In the genomic region with DNA sequence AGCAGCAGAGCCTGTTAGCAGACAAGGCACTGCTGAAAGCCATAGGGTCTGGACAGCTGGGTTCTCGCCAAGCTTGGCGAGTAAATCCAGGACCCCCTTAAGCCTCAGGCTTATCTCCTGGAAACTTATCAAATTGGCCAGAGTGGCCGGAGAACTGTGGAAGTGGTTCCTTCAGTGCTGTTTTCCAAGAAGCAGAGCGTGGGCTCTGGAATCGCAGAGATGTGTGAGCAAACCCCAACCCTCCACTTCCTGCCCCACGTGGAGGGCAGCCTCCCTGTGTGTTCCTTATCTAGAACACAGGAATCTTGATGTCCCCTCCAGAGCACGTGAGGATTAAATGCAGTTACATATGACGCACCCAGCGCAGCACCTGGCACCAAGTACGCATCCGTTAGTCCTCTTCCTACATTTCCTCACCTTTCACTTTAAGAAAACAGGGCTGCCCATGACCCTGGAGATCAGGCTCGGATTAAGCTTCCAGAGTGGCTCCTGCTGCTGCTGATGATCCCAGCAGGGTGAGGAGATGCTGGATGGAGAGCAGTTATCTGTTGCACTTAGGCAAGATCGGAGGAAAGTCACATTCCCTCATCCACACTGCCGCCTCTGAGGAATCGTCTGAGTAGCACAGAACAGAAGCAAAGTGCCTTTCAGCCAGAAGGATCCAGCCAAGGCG, we compare ENCODE assay signal across 1 cellular context.
TF ChIP-seq lines count a peak whose summit lies in the region.

No MANE protein-coding gene starts in this region.

TF ChIP-seq in H1, 55 proteins besides CTCF, POLR2A, EP300 and RAD21 (continued from another document):
- TF ChIP-seq, protein P1, sequence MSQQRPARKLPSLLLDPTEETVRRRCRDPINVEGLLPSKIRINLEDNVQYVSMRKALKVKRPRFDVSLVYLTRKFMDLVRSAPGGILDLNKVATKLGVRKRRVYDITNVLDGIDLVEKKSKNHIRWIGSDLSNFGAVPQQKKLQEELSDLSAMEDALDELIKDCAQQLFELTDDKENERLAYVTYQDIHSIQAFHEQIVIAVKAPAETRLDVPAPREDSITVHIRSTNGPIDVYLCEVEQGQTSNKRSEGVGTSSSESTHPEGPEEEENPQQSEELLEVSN (IDR thresholded peaks at IDR 0.05) = no peak
- TF ChIP-seq HDAC2 (IDR thresholded peaks at IDR 0.05; ENCODE audit: borderline replicate concordance in 1 of 2, low read depth in 2 of 2, low read length in 2 of 2) (no peak), GTF2F1 (IDR thresholded peaks at IDR 0.05; ENCODE audit: borderline replicate concordance, low read depth, low read length) (no peak), SIRT6 (IDR thresholded peaks at IDR 0.05; ENCODE audit: low read length) (no peak), POU5F1 (IDR thresholded peaks at IDR 0.05; ENCODE audit: low read depth, low read length) (no peak), EGR1 (IDR thresholded peaks at IDR 0.05; ENCODE audit: borderline replicate concordance, low read depth, low read length) (no peak), CBX5 (IDR thresholded peaks at IDR 0.05; ENCODE audit: low read depth, low read length) (no peak), TCF12 (IDR thresholded peaks at IDR 0.05; ENCODE audit: low read depth, low read length) (no peak), ATF3 (IDR thresholded peaks at IDR 0.05; ENCODE audit: insufficient read depth, low read depth, low read length) (no peak), HDAC6 (IDR thresholded peaks at IDR 0.05; ENCODE audit: low read depth, low read length) (no peak), CHD1 (IDR thresholded peaks at IDR 0.05; ENCODE audit: low read depth, low read length) (no peak), BRCA1 (IDR thresholded peaks at IDR 0.05; ENCODE audit: low read depth, low read length) (no peak), TBP (IDR thresholded peaks at IDR 0.05; ENCODE audit: low read depth, low read length) (no peak), SIX5 (IDR thresholded peaks at IDR 0.05; ENCODE audit: low read depth, low read length) (no peak), GABPA (IDR thresholded peaks at IDR 0.05; ENCODE audit: borderline replicate concordance, insufficient read depth, low read length) (no peak), TAF7 (optimal IDR thresholded peaks at IDR 0.05; ENCODE audit: borderline replicate concordance, low read depth, low read length) (no peak)
